ENCODE assay signal across 20 cellular contexts in genomic region chr17:75489511-75489955, GRCh38. TPM values are rescaled to one million over a fixed set of nuclear protein-coding genes. Genes with fewer than 3 reads are reported as not detected.
DNase-seq lines count a peak whose midpoint lies in the region; ATAC-seq and TF ChIP-seq lines count a peak whose summit lies in the region.
"Had no signal": no experiment of that assay in that cellular context is flagged by ENCODE, and none has a peak within 500 bp of the region (broad histone marks: within the 10 kb centered on the region; RNA-seq: fewer than 3 reads in every experiment).

No MANE protein-coding gene starts in this region.

- H3K9me3 Mint-ChIP-seq in activated naive CD8-positive, alpha-beta T cell treated with anti-CD3 and anti-CD28 coated beads for 36 hours = no peaks in the 10 kb centered on the region
- H3K9me3 Mint-ChIP-seq in naive thymus-derived CD8-positive, alpha-beta T cell = no peaks in the 10 kb centered on the region
- H3K9me3 Mint-ChIP-seq: activated B cell treated with CpG ODN at 0.5 μM for 24 hours, HFFc6 had no signal

- TF ChIP-seq EP300 in upper lobe of left lung (IDR thresholded peaks at IDR 0.05) = no peak

- H3K4me3 Mint-ChIP-seq in activated naive CD8-positive, alpha-beta T cell treated with anti-CD3 and anti-CD28 coated beads for 36 hours = no peak overlapping the region
- H3K4me3 Mint-ChIP-seq in naive thymus-derived CD8-positive, alpha-beta T cell = peak overlapping the region in 3 of 10 donors; percentile 36 to 56 (median 50)
- H3K4me3 Mint-ChIP-seq: activated B cell treated with CpG ODN at 0.5 μM for 24 hours, CD14-positive monocyte, HFFc6 had no signal

- ATAC-seq in heart left ventricle (no peak), left ventricle myocardium superior (no peak), upper lobe of left lung (ENCODE audit: low FRiP score in 2 of 2) (no peak), HG03460 (IDR thresholded peaks at IDR 0.05; ENCODE audit: unreplicated experiment) (no peak)
- no peak for ATAC-seq in naive thymus-derived CD8-positive, alpha-beta T cell

- no peak for TF ChIP-seq POLR2A in heart left ventricle (IDR thresholded peaks at IDR 0.05)
- TF ChIP-seq POLR2A in upper lobe of left lung (IDR thresholded peaks at IDR 0.05) = no peak

- WGBS in heart left ventricle, 4 donors = 76 to 81% (median 79%) methylated on average over 14 of the region's 14 CpGs
- WGBS in upper lobe of left lung, 2 donors = 75 to 83% methylated on average over 14 of the region's 14 CpGs

- no peak overlapping the region for H3K4me3 ChIP-seq in heart left ventricle
- H3K4me3 ChIP-seq in upper lobe of left lung = no peak overlapping the region
- H3K4me3 ChIP-seq: gastroesophageal sphincter, lower lobe of right lung, prostate gland, skin epidermis had no signal

- peaks cover 18% of the 10 kb centered on the region for H3K4me1 Mint-ChIP-seq in activated naive CD8-positive, alpha-beta T cell treated with anti-CD3 and anti-CD28 coated beads for 36 hours
- H3K4me1 Mint-ChIP-seq in naive thymus-derived CD8-positive, alpha-beta T cell = peaks cover 15 to 33% (median 30%) of the 10 kb centered on the region in 4 donors

- no peaks in the 10 kb centered on the region for H3K9me3 ChIP-seq in heart left ventricle
- H3K9me3 ChIP-seq in upper lobe of left lung = no peaks in the 10 kb centered on the region
- H3K9me3 ChIP-seq: gastroesophageal sphincter, lower lobe of right lung, prostate gland had no signal

- H3K27ac ChIP-seq in heart left ventricle (peak overlapping the region in 8 of 12 donors; percentile 18 to 71 (median 60)), upper lobe of left lung (peak overlapping the region in 3 of 4 donors; percentile 56 to 87 (median 74))
- H3K27ac ChIP-seq: prostate gland had no signal

- peaks cover 6% of the 10 kb centered on the region for H3K36me3 Mint-ChIP-seq in activated naive CD8-positive, alpha-beta T cell treated with anti-CD3 and anti-CD28 coated beads for 36 hours
- H3K36me3 Mint-ChIP-seq in naive thymus-derived CD8-positive, alpha-beta T cell = peaks cover 0 to 20% (median 16%) of the 10 kb centered on the region in 3 donors

- TF ChIP-seq CTCF in heart left ventricle (IDR thresholded peaks at IDR 0.05) (no peak), upper lobe of left lung (IDR thresholded peaks at IDR 0.05) (no peak)

- DNase-seq in heart left ventricle (no peak), left ventricle myocardium superior (no peak), upper lobe of left lung (no peak), OCI-M1 (lab: John Stamatoyannopoulos, UW) (no peak)
- no peak for DNase-seq in activated naive CD8-positive, alpha-beta T cell treated with anti-CD3 and anti-CD28 coated beads for 36 hours
- DNase-seq in naive thymus-derived CD8-positive, alpha-beta T cell = no peak
- DNase-seq: activated B cell treated with CpG ODN at 0.5 μM for 24 hours; activated CD4-positive, alpha-beta T cell treated with anti-CD3 and anti-CD28 coated beads, Interleukin-2, amount 50 U/mL, for 4 hours; activated effector memory CD4-positive, alpha-beta T cell treated with anti-CD3 and anti-CD28 coated beads, Interleukin-2, amount 50 U/mL, for 16 hours; activated T-cell treated with anti-CD3 and anti-CD28 coated beads for 4 hours; HFFc6; lower lobe of right lung; NCI-H2081; NCI-H774; T1000 had no signal

- H3K27ac Mint-ChIP-seq in activated naive CD8-positive, alpha-beta T cell treated with anti-CD3 and anti-CD28 coated beads for 36 hours = peak overlapping the region; percentile 31
- H3K27ac Mint-ChIP-seq in naive thymus-derived CD8-positive, alpha-beta T cell = peak overlapping the region; percentile 20 to 99 (median 72)
- H3K27ac Mint-ChIP-seq: activated B cell treated with CpG ODN at 0.5 μM for 24 hours, HFFc6 had no signal

- H3K4me1 ChIP-seq in heart left ventricle (peaks cover 6 to 66% (median 49%) of the 10 kb centered on the region in 12 donors), upper lobe of left lung (peaks cover 40 to 55% (median 41%) of the 10 kb centered on the region in 4 donors)
- H3K4me1 ChIP-seq: prostate gland had no signal

- H3K27me3 ChIP-seq in heart left ventricle (no peaks in the 10 kb centered on the region), upper lobe of left lung (no peaks in the 10 kb centered on the region)
- H3K27me3 ChIP-seq: gastroesophageal sphincter had no signal

- peaks cover 0 to 54% (median 37%) of the 10 kb centered on the region in 9 donors for H3K36me3 ChIP-seq in heart left ventricle
- H3K36me3 ChIP-seq in upper lobe of left lung = peaks cover 13 to 44% (median 35%) of the 10 kb centered on the region in 4 donors

- no peaks in the 10 kb centered on the region for H3K27me3 Mint-ChIP-seq in activated naive CD8-positive, alpha-beta T cell treated with anti-CD3 and anti-CD28 coated beads for 36 hours
- no peaks in the 10 kb centered on the region for H3K27me3 Mint-ChIP-seq in naive thymus-derived CD8-positive, alpha-beta T cell
- H3K27me3 Mint-ChIP-seq: activated B cell treated with CpG ODN at 0.5 μM for 24 hours had no signal

- POLR2A ChIA-PET in naive thymus-derived CD8-positive, alpha-beta T cell (lab: Charles Lee) = interaction anchor here (1.1 kb wide), 1 partner anchor 9 kb away, joined by 5 read pairs; no protein-coding TSS in a partner anchor

- intact Hi-C loops in heart left ventricle (cut with DNase I) = no loop called here
- intact Hi-C loops in left ventricle myocardium superior (cut with micrococcal nuclease) = no loop called here

RNA-seq across cellular contexts. Expression of gene CASKIN2, which starts 25.8 kb away (rescaled TPM):
- total RNA-seq in heart left ventricle = 10 to 100 TPM; 27.1 to 51.2 (median 39.3) TPM
- polyA plus RNA-seq in heart left ventricle = 10 to 100 TPM; 19.5 to 23.2 TPM
- 36.6 TPM for total RNA-seq in left ventricle myocardium superior
- total RNA-seq in activated naive CD8-positive, alpha-beta T cell treated with anti-CD3 and anti-CD28 coated beads for 36 hours = 1 to 10 TPM; 4.3 to 4.5 TPM
- under 1 TPM; 0.65 to 0.80 TPM for total RNA-seq in naive thymus-derived CD8-positive, alpha-beta T cell
- under 1 TPM; 0.05 to 0.62 (median 0.61) TPM for polyA plus RNA-seq in naive thymus-derived CD8-positive, alpha-beta T cell
- total RNA-seq in upper lobe of left lung = 100 to 1,000 TPM in 1 of 6 donors, 10 to 100 TPM in 5; 24.1 to 113 (median 48.5) TPM
- polyA plus RNA-seq: CD14-positive monocyte had no signal

RNA-seq across cellular contexts. Expression of gene TSEN54, which starts 26.8 kb away (rescaled TPM):
- total RNA-seq in heart left ventricle = 10 to 100 TPM in 2 of 9 donors, 1 to 10 TPM in 7; 4.0 to 11.6 (median 7.1) TPM
- 10 to 100 TPM in 1 of 2 donors, 1 to 10 TPM in 1; 9.4 to 12.4 TPM for polyA plus RNA-seq in heart left ventricle
- total RNA-seq in left ventricle myocardium superior = 8.3 TPM
- 10 to 100 TPM; 44.6 to 45.5 TPM for total RNA-seq in activated naive CD8-positive, alpha-beta T cell treated with anti-CD3 and anti-CD28 coated beads for 36 hours
- total RNA-seq in naive thymus-derived CD8-positive, alpha-beta T cell = 10 to 100 TPM; 53.1 to 54.4 TPM
- 100 to 1,000 TPM in 2 of 3 donors, 10 to 100 TPM in 1; 98.2 to 121 (median 103) TPM for polyA plus RNA-seq in naive thymus-derived CD8-positive, alpha-beta T cell
- total RNA-seq in upper lobe of left lung = 100 to 1,000 TPM in 2 of 6 donors, 10 to 100 TPM in 4; 19.5 to 125 (median 31.3) TPM

RNA-seq across cellular contexts. Expression of gene TMEM94, which starts 33.1 kb away (rescaled TPM):
- total RNA-seq in heart left ventricle (100 to 1,000 TPM in 1 of 9 donors, 10 to 100 TPM in 8; 35.7 to 130 (median 52.7) TPM), left ventricle myocardium superior (56.8 TPM), upper lobe of left lung (100 to 1,000 TPM in 2 of 6 donors, 10 to 100 TPM in 4; 62.3 to 320 (median 90.5) TPM)
- 10 to 100 TPM; 34.1 to 35.0 TPM for polyA plus RNA-seq in heart left ventricle
- 10 to 100 TPM; 46.6 to 55.5 TPM for total RNA-seq in activated naive CD8-positive, alpha-beta T cell treated with anti-CD3 and anti-CD28 coated beads for 36 hours
- total RNA-seq in naive thymus-derived CD8-positive, alpha-beta T cell = 100 to 1,000 TPM; 102 to 108 TPM
- polyA plus RNA-seq in naive thymus-derived CD8-positive, alpha-beta T cell = 10 to 100 TPM in 2 of 3 donors, 1 to 10 TPM in 1; 8.4 to 23.5 (median 11.5) TPM

RNA-seq across cellular contexts. Expression of gene LLGL2, which starts 36.0 kb away (rescaled TPM):
- total RNA-seq in heart left ventricle (1 to 10 TPM; 1.8 to 5.9 (median 3.4) TPM), left ventricle myocardium superior (5.1 TPM), upper lobe of left lung (100 to 1,000 TPM; 113 to 256 (median 175) TPM)
- polyA plus RNA-seq in heart left ventricle = 1 to 10 TPM; 6.6 to 8.1 TPM
- 1 to 10 TPM; 4.8 to 5.0 TPM for total RNA-seq in activated naive CD8-positive, alpha-beta T cell treated with anti-CD3 and anti-CD28 coated beads for 36 hours
- total RNA-seq in naive thymus-derived CD8-positive, alpha-beta T cell = 10 to 100 TPM; 30.3 to 30.6 TPM
- 10 to 100 TPM; 13.4 to 21.8 (median 15.0) TPM for polyA plus RNA-seq in naive thymus-derived CD8-positive, alpha-beta T cell
